In the genomic region with DNA sequence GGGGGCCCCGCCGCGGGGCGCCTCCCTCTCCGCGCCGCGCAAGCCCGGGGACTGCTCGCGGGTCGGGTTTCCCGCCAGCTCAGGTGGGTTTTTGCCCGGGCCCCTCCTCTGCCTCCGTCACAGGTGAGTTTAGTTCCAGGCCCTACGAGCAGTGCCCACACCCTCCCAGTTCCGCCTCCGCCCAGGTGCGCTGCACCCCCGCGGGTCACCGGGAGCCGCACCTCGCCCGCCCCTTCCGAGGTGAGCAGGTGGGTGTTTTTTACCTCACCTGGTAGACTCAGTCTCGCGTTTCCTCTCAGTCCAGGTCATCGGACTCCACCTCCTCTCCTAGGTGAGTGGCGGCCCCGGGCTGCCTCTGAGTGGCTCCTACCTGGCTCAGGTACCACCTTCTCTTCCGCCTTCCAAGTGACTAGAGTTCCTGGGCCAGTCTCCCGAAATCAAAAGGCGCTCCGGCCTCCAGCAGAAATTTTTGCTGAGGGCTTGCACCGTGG, we compare ENCODE assay signal across 7 cellular contexts. TPM values are rescaled to one million over a fixed set of nuclear protein-coding genes. Genes with fewer than 3 reads are reported as not detected.
DNase-seq lines count a peak whose midpoint lies in the region.

A gene with protein sequence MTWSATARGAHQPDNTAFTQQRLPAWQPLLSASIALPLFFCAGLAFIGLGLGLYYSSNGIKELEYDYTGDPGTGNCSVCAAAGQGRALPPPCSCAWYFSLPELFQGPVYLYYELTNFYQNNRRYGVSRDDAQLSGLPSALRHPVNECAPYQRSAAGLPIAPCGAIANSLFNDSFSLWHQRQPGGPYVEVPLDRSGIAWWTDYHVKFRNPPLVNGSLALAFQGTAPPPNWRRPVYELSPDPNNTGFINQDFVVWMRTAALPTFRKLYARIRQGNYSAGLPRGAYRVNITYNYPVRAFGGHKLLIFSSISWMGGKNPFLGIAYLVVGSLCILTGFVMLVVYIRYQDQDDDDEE (minus strand): TSS at position 153 of the 491 bp plus-strand sequence. CDS start 191 bp downstream, outside the sequence.

- H3K9me3 ChIP-seq in duodenal mucosa (ENCODE audit: control insufficient read depth in 1 of 2, low read length in 2 of 2) (no peaks in the 10 kb centered on the region), mucosa of stomach (ENCODE audit: control insufficient read depth, low read length) (no peaks in the 10 kb centered on the region)

- peak within 1 kb of the TSS; percentile 85 to 93 for H3K9ac ChIP-seq in duodenal mucosa (ENCODE audit: low read depth in 1 of 2, low read length in 2 of 2)
- H3K9ac ChIP-seq in mucosa of stomach (ENCODE audit: low read length): peak within 1 kb of the TSS; percentile 99

- H3K4me1 ChIP-seq in duodenal mucosa (ENCODE audit: control insufficient read depth in 1 of 2, insufficient read depth in 2 of 2, low read length in 2 of 2): peaks cover 19 to 23% of the 10 kb centered on the region in 2 donors
- H3K4me1 ChIP-seq in mucosa of stomach (ENCODE audit: control insufficient read depth, insufficient read depth, low read length): peaks cover 29% of the 10 kb centered on the region

- H3K36me3 ChIP-seq in duodenal mucosa (ENCODE audit: control insufficient read depth in 1 of 2, insufficient read depth in 2 of 2, low read length in 2 of 2): no peaks in the 10 kb centered on the region
- H3K36me3 ChIP-seq in mucosa of stomach (ENCODE audit: control insufficient read depth, insufficient read depth, low read length): peaks cover 4% of the 10 kb centered on the region

- H3K4me3 ChIP-seq in duodenal mucosa (ENCODE audit: low read depth in 1 of 2, low read length in 2 of 2): peak within 1 kb of the TSS; percentile 76 to 87
- peak within 1 kb of the TSS; percentile 83 for H3K4me3 ChIP-seq in mucosa of stomach (ENCODE audit: low read length)

- H3K27ac ChIP-seq in duodenal mucosa (ENCODE audit: low read depth, low read length): peak within 1 kb of the TSS; percentile 96

- H3K27me3 ChIP-seq in duodenal mucosa (ENCODE audit: control insufficient read depth in 1 of 2, insufficient read depth in 2 of 2, low read length in 2 of 2): no peaks in the 10 kb centered on the region
- peaks cover 18% of the 10 kb centered on the region for H3K27me3 ChIP-seq in mucosa of stomach (ENCODE audit: control insufficient read depth, insufficient read depth, low read length)

- DNase-seq in HK-2 (ENCODE audit: unreplicated experiment): peak; percentile 2
- DNase-seq in SW480 (ENCODE audit: low spot score): peak; percentile 82
- peak; percentile 91 for DNase-seq in ureter (ENCODE audit: low spot score)
- no peak for DNase-seq in globus pallidus (ENCODE audit: low spot score)
- no peak for DNase-seq in RKO (ENCODE audit: low spot score)

RNA-seq across cellular contexts. Expression of the gene that starts here (rescaled TPM):
- total RNA-seq in ureter: 34.0 TPM

Comparison
In these comparisons a context has a peak if more than half of its experiments do, and no peak if none do; other contexts are left out.
1. DNase-seq: peak in HK-2 (single experiment), SW480 (single experiment) and ureter (single experiment); none in globus pallidus (single experiment) and RKO (single experiment).